2 cellular contexts compared by ENCODE assay signal in genomic region chr1:23120383-23120782, GRCh38.
TF ChIP-seq lines count a peak whose summit lies in the region.

No MANE protein-coding gene starts in this region.

TF ChIP-seq in A549, 52 proteins besides CTCF, POLR2A, EP300 and RAD21:
- TF ChIP-seq MAX (IDR thresholded peaks at IDR 0.05) = no peak

TF ChIP-seq in K562, 482 proteins besides CTCF, POLR2A, EP300 and RAD21:
- no peak for TF ChIP-seq ZNF77 (CRISPR knock-in tag; IDR thresholded peaks at IDR 0.05)
- TF ChIP-seq SRF (CRISPR knock-in tag; IDR thresholded peaks at IDR 0.05) = no peak
- no peak for TF ChIP-seq ZNF79 (CRISPR knock-in tag; IDR thresholded peaks at IDR 0.05; ENCODE audit: low read depth)
- 0 out of 4 replicates have a peak, but pooled peaks of 1 of the 2 experiments have one; percentile 28 for TF ChIP-seq KDM1A (IDR thresholded peaks at IDR 0.05)
- no peak for TF ChIP-seq ELK1 (CRISPR knock-in tag; IDR thresholded peaks at IDR 0.05)
- peak; percentile 83 for TF ChIP-seq ZNF121 (CRISPR knock-in tag; conservative IDR thresholded peaks at IDR 0.05)
- TF ChIP-seq BCOR (IDR thresholded peaks at IDR 0.05) = peak; percentile 14; the same call in 1 of the 2 replicates
- TF ChIP-seq GMEB1 (CRISPR knock-in tag; IDR thresholded peaks at IDR 0.05) = no peak
- no peak for TF ChIP-seq HBP1 (CRISPR knock-in tag; IDR thresholded peaks at IDR 0.05)
- peak in 1 of 2 experiments; percentile 20 for TF ChIP-seq NCOA2 (IDR thresholded peaks at IDR 0.05; ENCODE audit: partially characterized antibody in 2 of 2)
- no peak for TF ChIP-seq POLR2AphosphoS5 (IDR thresholded peaks at IDR 0.05; ENCODE audit: control insufficient read depth, insufficient read depth, low read depth, low read length)
- no peak for TF ChIP-seq NCOA4 (IDR thresholded peaks at IDR 0.05; ENCODE audit: partially characterized antibody)
- no peak for TF ChIP-seq ZBTB33 (CRISPR knock-in tag; IDR thresholded peaks at IDR 0.05)
- TF ChIP-seq DACH1 (IDR thresholded peaks at IDR 0.05; ENCODE audit: partially characterized antibody) = no peak
